ENCODE assay signal across 11 cellular contexts in the genomic region with DNA sequence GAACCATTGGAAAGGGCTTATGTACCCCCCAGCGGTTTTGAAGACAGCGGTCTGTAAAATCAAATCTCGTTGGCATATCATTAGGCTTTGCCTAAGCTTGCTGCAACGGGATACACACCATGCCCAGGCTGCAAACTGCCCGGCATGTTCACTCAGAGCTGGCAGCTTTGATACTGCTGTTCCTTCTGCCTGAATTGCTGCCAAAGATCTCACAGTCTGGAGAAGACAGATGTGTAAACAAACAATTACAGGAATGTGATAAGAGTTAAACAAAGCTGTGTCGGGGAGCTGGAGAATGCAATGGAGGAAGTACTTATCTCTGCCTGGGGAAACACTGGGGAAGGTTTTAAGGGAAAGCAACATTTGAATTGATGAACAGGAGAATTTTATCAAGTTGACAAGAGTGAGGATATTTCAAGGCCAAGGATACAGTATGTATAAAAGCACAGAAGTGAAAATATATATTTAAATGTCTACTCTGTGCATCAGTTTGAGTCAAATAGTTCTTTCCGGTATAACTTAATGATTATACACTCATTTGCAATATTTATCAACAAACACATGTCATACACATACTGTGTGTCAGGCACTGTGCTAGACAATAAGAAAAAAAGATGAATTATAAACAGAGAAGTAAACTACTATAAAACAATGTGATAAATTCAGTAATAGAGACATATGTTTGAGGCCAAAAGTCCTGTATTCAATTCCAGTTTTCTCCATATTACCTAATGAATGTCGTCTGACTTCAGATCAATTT. TPM values are rescaled to one million over a fixed set of nuclear protein-coding genes. Genes with fewer than 3 reads are reported as not detected.
A peak's percentile ranks its signal among the peaks of the same experiment; 100 is the strongest.
DNase-seq lines count a peak whose midpoint lies in the region; ATAC-seq and TF ChIP-seq lines count a peak whose summit lies in the region.
"Had no signal": no experiment of that assay in that cellular context is flagged by ENCODE, and none has a peak within 500 bp of the region (broad histone marks: within the 10 kb centered on the region; RNA-seq: fewer than 3 reads in every experiment).

No MANE protein-coding gene starts in this region.

- H3K9me3 Mint-ChIP-seq in activated T-cell treated with anti-CD3 and anti-CD28 coated beads, Interleukin-2, amount 50 U/mL, for 4 hours = no peaks in the 10 kb centered on the region
- no peaks in the 10 kb centered on the region for H3K9me3 Mint-ChIP-seq in activated T-cell treated with anti-CD3 and anti-CD28 coated beads, Interleukin-2, amount 50 U/mL, for 24 hours
- H3K9me3 Mint-ChIP-seq: activated naive CD4-positive, alpha-beta T cell treated with anti-CD3 and anti-CD28 coated beads, Interleukin-2, amount 50 U/mL, for 24 hours had no signal

- H3K9me2 ChIP-seq in SK-N-SH = no peaks in the 10 kb centered on the region
- no peaks in the 10 kb centered on the region for H3K9me2 ChIP-seq in PC-9 (ENCODE audit: insufficient read depth)

- H3K36me3 ChIP-seq in SK-N-SH (replicated peaks in 1 of 2; ENCODE audit: control insufficient read depth in 1 of 2, insufficient read depth in 2 of 2, low read length in 1 of 2) (no peaks in the 10 kb centered on the region), PC-9 (ENCODE audit: low read depth) (no peaks in the 10 kb centered on the region), transverse colon (no peaks in the 10 kb centered on the region)
- H3K36me3 ChIP-seq: esophagus muscularis mucosa had no signal

- CTCF ChIA-PET in SK-N-SH (lab: Yijun Ruan, JAX) (interaction anchor here (0.6 to 3.4 kb wide), 45 partner anchors 8 to 878 kb away, joined by 3 to 41 read pairs (median 5); a partner anchor contains a TSS), PC-9 (lab: Charles Lee) (interaction anchor here (0.5 to 2.0 kb wide), 8 partner anchors 19 to 934 kb away, joined by 3 to 8 read pairs (median 4); no protein-coding TSS in a partner anchor)

- no peak overlapping the region for H3K4me3 Mint-ChIP-seq in activated T-cell treated with anti-CD3 and anti-CD28 coated beads, Interleukin-2, amount 50 U/mL, for 4 hours
- no peak overlapping the region for H3K4me3 Mint-ChIP-seq in activated T-cell treated with anti-CD3 and anti-CD28 coated beads, Interleukin-2, amount 50 U/mL, for 24 hours
- H3K4me3 Mint-ChIP-seq: activated naive CD4-positive, alpha-beta T cell treated with anti-CD3 and anti-CD28 coated beads, Interleukin-2, amount 50 U/mL, for 24 hours had no signal

- H3K9me3 ChIP-seq in SK-N-SH = no peaks in the 10 kb centered on the region
- H3K9me3 ChIP-seq in PC-9 (ENCODE audit: insufficient read depth, low read depth) = no peaks in the 10 kb centered on the region; the same call in 1 of the 2 replicates
- no peaks in the 10 kb centered on the region for H3K9me3 ChIP-seq in transverse colon
- H3K9me3 ChIP-seq: esophagus muscularis mucosa had no signal

- H3K79me2 ChIP-seq in SK-N-SH (ENCODE audit: insufficient read depth) = no peaks in the 10 kb centered on the region
- no peaks in the 10 kb centered on the region for H3K79me2 ChIP-seq in PC-9 (ENCODE audit: low read depth)

- no peak for ATAC-seq in SK-N-SH treated with all-trans-retinoic acid at 6 μM for 48 hours
- no peak for ATAC-seq in activated T-cell treated with anti-CD3 and anti-CD28 coated beads, Interleukin-2, amount 50 U/mL, for 4 hours

- POLR2A ChIA-PET in SK-N-SH (lab: Yijun Ruan, JAX) (interaction anchor here (1.5 kb wide), 1 partner anchor 239 kb away, joined by 4 read pairs; no protein-coding TSS in a partner anchor), PC-9 (lab: Charles Lee; ENCODE audit: unreplicated experiment) (interaction anchor here (0.5 to 1.9 kb wide), 4 partner anchors 31 to 1991 kb away, joined by 4 to 23 read pairs (median 6); a partner anchor contains a TSS)

- H3K4me2 ChIP-seq in SK-N-SH = no peak overlapping the region
- H3K4me2 ChIP-seq in PC-9 = 0 out of 2 replicates have a peak overlapping the region, but pooled peaks have one; percentile 1

- peaks cover 5% of the 10 kb centered on the region for H3K4me1 Mint-ChIP-seq in activated T-cell treated with anti-CD3 and anti-CD28 coated beads, Interleukin-2, amount 50 U/mL, for 4 hours (ENCODE audit: low read depth)
- peaks cover 29% of the 10 kb centered on the region for H3K4me1 Mint-ChIP-seq in activated T-cell treated with anti-CD3 and anti-CD28 coated beads, Interleukin-2, amount 50 U/mL, for 24 hours (ENCODE audit: low read depth)
- H3K4me1 Mint-ChIP-seq: activated naive CD4-positive, alpha-beta T cell treated with anti-CD3 and anti-CD28 coated beads, Interleukin-2, amount 50 U/mL, for 24 hours had no signal

- TF ChIP-seq RAD21 in SK-N-SH (IDR thresholded peaks at IDR 0.05; ENCODE audit: low read length) = no peak

- no TSS peak for BruUV-seq in PC-9 (replicated peaks; lab: Mats Ljungman, UMichigan)

- H3K36me3 Mint-ChIP-seq in activated T-cell treated with anti-CD3 and anti-CD28 coated beads, Interleukin-2, amount 50 U/mL, for 4 hours (ENCODE audit: insufficient read depth) = no peaks in the 10 kb centered on the region
- H3K36me3 Mint-ChIP-seq in activated T-cell treated with anti-CD3 and anti-CD28 coated beads, Interleukin-2, amount 50 U/mL, for 24 hours (ENCODE audit: low read depth) = no peaks in the 10 kb centered on the region
- H3K36me3 Mint-ChIP-seq: activated naive CD4-positive, alpha-beta T cell treated with anti-CD3 and anti-CD28 coated beads, Interleukin-2, amount 50 U/mL, for 24 hours had no signal

- in situ Hi-C loops in transverse colon (cut with MboI; ENCODE audit: low pct_ligation_motif_present in 1 of 4, low pct_unique_long_range_greater_than_20kb in 1 of 4, low sequenced_read_pairs in 3 of 4) (loop anchor here in 3 of 4 donors (25.0 kb wide), 2 partner anchors 227 to 377 kb away; a partner anchor contains a TSS), G401 (cut with HindIII; ENCODE audit: low sequenced_read_pairs) (no loop called here)

- H4K20me1 ChIP-seq in SK-N-SH (ENCODE audit: insufficient read depth) (no peaks in the 10 kb centered on the region), PC-9 (ENCODE audit: insufficient read depth) (no peaks in the 10 kb centered on the region)

- H3K27ac ChIP-seq in SK-N-SH (ENCODE audit: low read depth in 2 of 2, low read length in 1 of 2) (no peak overlapping the region), PC-9 (no peak overlapping the region), transverse colon (no peak overlapping the region)
- H3K27ac ChIP-seq: esophagus muscularis mucosa had no signal

- no peak overlapping the region for H3K27ac Mint-ChIP-seq in activated T-cell treated with anti-CD3 and anti-CD28 coated beads, Interleukin-2, amount 50 U/mL, for 24 hours
- H3K27ac Mint-ChIP-seq: activated naive CD4-positive, alpha-beta T cell treated with anti-CD3 and anti-CD28 coated beads, Interleukin-2, amount 50 U/mL, for 24 hours had no signal

- WGBS in SK-N-SH (ENCODE audit: low lambda C conversion rate) = 52% methylated on average over 8 of the region's 8 CpGs
- 28 to 37% methylated on average over 8 of the region's 8 CpGs for WGBS in transverse colon (ENCODE audit: low coverage in 1 of 2), 2 donors

- H3F3A ChIP-seq in SK-N-SH (replicated peaks; ENCODE audit: insufficient read depth) (peaks cover 9% of the 10 kb centered on the region), PC-9 (ENCODE audit: insufficient read depth, low read depth) (no peaks in the 10 kb centered on the region)

- no peaks in the 10 kb centered on the region for H3K27me3 ChIP-seq in SK-N-SH (ENCODE audit: insufficient read depth)
- H3K27me3 ChIP-seq in PC-9 (ENCODE audit: insufficient read depth, low read depth) = no peaks in the 10 kb centered on the region
- H3K27me3 ChIP-seq in transverse colon = no peaks in the 10 kb centered on the region
- H3K27me3 ChIP-seq: esophagus muscularis mucosa had no signal

- no peak for TF ChIP-seq CTCF in SK-N-SH (IDR thresholded peaks at IDR 0.05)
- TF ChIP-seq CTCF in PC-9 (conservative IDR thresholded peaks at IDR 0.05) = no peak
- no peak for TF ChIP-seq CTCF in fibroblast of villous mesenchyme (IDR thresholded peaks at IDR 0.05; ENCODE audit: insufficient read depth, low read depth, low read length)
- TF ChIP-seq CTCF in transverse colon (IDR thresholded peaks at IDR 0.05) = no peak

- H3K4me1 ChIP-seq in SK-N-SH (ENCODE audit: control insufficient read depth in 1 of 2, insufficient read depth in 2 of 2, low read depth in 1 of 2, low read length in 1 of 2) = peaks cover 6 to 18% of the 10 kb centered on the region in 2 experiments; a peak in 3 of 4 replicates
- H3K4me1 ChIP-seq in PC-9 (replicated peaks; ENCODE audit: insufficient read depth) = peaks cover 50% of the 10 kb centered on the region
- peaks cover 0 to 38% (median 12%) of the 10 kb centered on the region in 4 donors for H3K4me1 ChIP-seq in transverse colon

- no peaks in the 10 kb centered on the region for H3K27me3 Mint-ChIP-seq in activated T-cell treated with anti-CD3 and anti-CD28 coated beads, Interleukin-2, amount 50 U/mL, for 4 hours (ENCODE audit: low read depth)
- H3K27me3 Mint-ChIP-seq in activated T-cell treated with anti-CD3 and anti-CD28 coated beads, Interleukin-2, amount 50 U/mL, for 24 hours = no peaks in the 10 kb centered on the region
- H3K27me3 Mint-ChIP-seq: activated naive CD4-positive, alpha-beta T cell treated with anti-CD3 and anti-CD28 coated beads, Interleukin-2, amount 50 U/mL, for 24 hours had no signal

- intact Hi-C loops in PC-9 (cut with micrococcal nuclease; ENCODE audit: unreplicated experiment) = loop anchor here (1.0 to 5.0 kb wide), 5 partner anchors 19 to 407 kb away; a partner anchor contains a TSS
- intact Hi-C loops in transverse colon (cut with DNase I; ENCODE audit: low total_unique reads) = no loop called here

- H2AFZ ChIP-seq in SK-N-SH (ENCODE audit: low read depth) (no peak overlapping the region), PC-9 (no peak overlapping the region)

- H3K9ac ChIP-seq in SK-N-SH = no peak overlapping the region

- no peak for TF ChIP-seq EP300 in SK-N-SH (IDR thresholded peaks at IDR 0.05; ENCODE audit: borderline replicate concordance in 1 of 2, low read depth in 1 of 2, low read length in 1 of 2)
- no peak for TF ChIP-seq EP300 in transverse colon (IDR thresholded peaks at IDR 0.05; ENCODE audit: low read depth)

- H3K4me3 ChIP-seq in SK-N-SH (ENCODE audit: low read depth in 2 of 2, low read length in 1 of 2) (no peak overlapping the region), PC-9 (no peak overlapping the region), fibroblast of villous mesenchyme (ENCODE audit: low read depth, low read length) (no peak overlapping the region), transverse colon (no peak overlapping the region)
- H3K4me3 ChIP-seq: esophagus muscularis mucosa had no signal

- DNase-seq in SK-N-SH (peak; percentile 8), PC-9 (peak; percentile 42 to 72), fibroblast of villous mesenchyme (ENCODE audit: low read depth) (peak; percentile 70), transverse colon (peak; percentile 35), G401 (ENCODE audit: low spot score) (no peak)
- no peak for DNase-seq in activated T-cell treated with anti-CD3 and anti-CD28 coated beads, Interleukin-2, amount 50 U/mL, for 4 hours
- no peak for DNase-seq in activated T-cell treated with anti-CD3 and anti-CD28 coated beads, Interleukin-2, amount 50 U/mL, for 24 hours

- TF ChIP-seq POLR2A in transverse colon (IDR thresholded peaks at IDR 0.05) = no peak

RNA-seq across cellular contexts. Expression of a gene that starts 29.9 kb away (rescaled TPM):
- polyA plus RNA-seq in SK-N-SH (2012; rRNA removed) = 3.0 and 4.1 TPM in 2 replicates
- polyA plus RNA-seq in SK-N-SH (2012; cell fraction: cytosol; rRNA removed) = 4.2 and 4.4 TPM in 2 replicates
- polyA plus RNA-seq in SK-N-SH (2012; cell fraction: nucleus; rRNA removed) = 1.4 and 5.2 TPM in 2 replicates
- total RNA-seq in PC-9 (2021) = 34.6 and 47.8 TPM in 2 replicates
- total RNA-seq in fibroblast of villous mesenchyme = 16.4 and 17.7 TPM in 2 replicates
- total RNA-seq in transverse colon = 10 to 100 TPM in 3 of 4 donors, 1 to 10 TPM in 1; 1.6 to 14.6 (median 12.9) TPM
- 10 to 100 TPM; 27.2 to 46.7 (median 28.9) TPM for total RNA-seq in activated T-cell treated with anti-CD3 and anti-CD28 coated beads, Interleukin-2, amount 50 U/mL, for 4 hours
- total RNA-seq in G401 (2014; rRNA removed; shearing (Covaris generic)) = 3.4 and 8.9 TPM in 2 replicates

RNA-seq across cellular contexts. Expression of a gene that starts 29.9 kb away (rescaled TPM):
- 7.8 and 11.0 TPM in 2 replicates for polyA plus RNA-seq in SK-N-SH (2012; rRNA removed)
- 14.8 and 15.3 TPM in 2 replicates for polyA plus RNA-seq in SK-N-SH (2012; cell fraction: cytosol; rRNA removed)
- polyA plus RNA-seq in SK-N-SH (2012; cell fraction: nucleus; rRNA removed) = 1.4 and 3.7 TPM in 2 replicates
- total RNA-seq in PC-9 (2021) (53.2 and 62.7 TPM in 2 replicates), fibroblast of villous mesenchyme (19.6 and 47.5 TPM in 2 replicates), transverse colon (100 to 1,000 TPM in 1 of 4 donors, 10 to 100 TPM in 3; 23.5 to 107 (median 49.3) TPM)
- 1 to 10 TPM; 6.2 to 8.5 (median 6.9) TPM for total RNA-seq in activated T-cell treated with anti-CD3 and anti-CD28 coated beads, Interleukin-2, amount 50 U/mL, for 4 hours
- total RNA-seq in G401 (2014; rRNA removed; shearing (Covaris generic)) = 13.4 and 14.4 TPM in 2 replicates

RNA-seq across cellular contexts. Expression of a gene that starts 41.8 kb away (rescaled TPM):
- not detected in 2 replicates for polyA plus RNA-seq in SK-N-SH (2012; rRNA removed)
- polyA plus RNA-seq in SK-N-SH (2012; cell fraction: cytosol; rRNA removed) = not detected in 2 replicates
- not detected in 2 replicates for polyA plus RNA-seq in SK-N-SH (2012; cell fraction: nucleus; rRNA removed)
- total RNA-seq in PC-9 (2021) (not detected in 2 replicates), fibroblast of villous mesenchyme (not detected in 2 replicates), transverse colon (not detected)
- total RNA-seq in activated T-cell treated with anti-CD3 and anti-CD28 coated beads, Interleukin-2, amount 50 U/mL, for 4 hours = under 1 TPM in 2 of 3 donors, not detected in 1; 0.13 to 0.14 TPM
- total RNA-seq in G401 (2014; rRNA removed; shearing (Covaris generic)) = not detected in 2 replicates
- total RNA-seq: esophagus muscularis mucosa, temporal lobe had no signal

Comparison
In these comparisons a context has a peak if more than half of its experiments do, and no peak if none do; other contexts are left out.
1. DNase-seq: peak in SK-N-SH (single experiment), PC-9 (2 of 2), fibroblast of villous mesenchyme (single experiment) and transverse colon (single experiment); none in activated T-cell treated with anti-CD3 and anti-CD28 coated beads, Interleukin-2, amount 50 U/mL, for 4 hours (single experiment), activated T-cell treated with anti-CD3 and anti-CD28 coated beads, Interleukin-2, amount 50 U/mL, for 24 hours (single experiment) and G401 (single experiment).